Comparison of ENCODE assay signal across 9 cellular contexts in genomic region chr14:60166144-60166543, GRCh38. TPM values are rescaled to one million over a fixed set of nuclear protein-coding genes. Genes with fewer than 3 reads are reported as not detected.
DNase-seq lines count a peak whose midpoint lies in the region; ATAC-seq and TF ChIP-seq lines count a peak whose summit lies in the region.
"Had no signal": no experiment of that assay in that cellular context is flagged by ENCODE, and none has a peak within 500 bp of the region (broad histone marks: within the 10 kb centered on the region; RNA-seq: fewer than 3 reads in every experiment).

No MANE protein-coding gene starts in this region.

- no peak overlapping the region for H3K4me3 ChIP-seq in transverse colon

- peaks cover 29% of the 10 kb centered on the region for H3K4me1 Mint-ChIP-seq in activated naive CD4-positive, alpha-beta T cell treated with anti-CD3 and anti-CD28 coated beads, Interleukin-2, amount 10 ng/mL, durations not matched to agents 7 days and 5 days
- H3K4me1 Mint-ChIP-seq in activated naive CD8-positive, alpha-beta T cell treated with anti-CD3 and anti-CD28 coated beads, Interleukin-2, amount 10 ng/mL, durations not matched to agents 7 days and 5 days: peaks cover 33% of the 10 kb centered on the region
- H3K4me1 Mint-ChIP-seq in naive B cell: peaks cover 26 to 37% (median 35%) of the 10 kb centered on the region in 3 donors

- intact Hi-C loops in transverse colon (cut with DNase I; ENCODE audit: low total_unique reads): loop anchor here (10.0 kb wide), 1 partner anchor 71 kb away; the partner anchor contains the start of gene PCNX4

- H3K36me3 Mint-ChIP-seq in activated naive CD4-positive, alpha-beta T cell treated with anti-CD3 and anti-CD28 coated beads, Interleukin-2, amount 10 ng/mL, durations not matched to agents 7 days and 5 days: peaks cover 9% of the 10 kb centered on the region
- peaks cover 14% of the 10 kb centered on the region for H3K36me3 Mint-ChIP-seq in activated naive CD8-positive, alpha-beta T cell treated with anti-CD3 and anti-CD28 coated beads, Interleukin-2, amount 10 ng/mL, durations not matched to agents 7 days and 5 days
- H3K36me3 Mint-ChIP-seq in naive B cell: no peaks in the 10 kb centered on the region

- no peak for TF ChIP-seq POLR2A in transverse colon (IDR thresholded peaks at IDR 0.05)

- peak overlapping the region; percentile 95 for H3K4me3 Mint-ChIP-seq in activated naive CD4-positive, alpha-beta T cell treated with anti-CD3 and anti-CD28 coated beads, Interleukin-2, amount 10 ng/mL, durations not matched to agents 7 days and 5 days
- peak overlapping the region; percentile 69 for H3K4me3 Mint-ChIP-seq in activated naive CD8-positive, alpha-beta T cell treated with anti-CD3 and anti-CD28 coated beads, Interleukin-2, amount 10 ng/mL, durations not matched to agents 7 days and 5 days
- peak overlapping the region; percentile 86 to 99 (median 95) for H3K4me3 Mint-ChIP-seq in naive B cell

- peaks cover 5% of the 10 kb centered on the region for H3K27me3 Mint-ChIP-seq in activated naive CD4-positive, alpha-beta T cell treated with anti-CD3 and anti-CD28 coated beads, Interleukin-2, amount 10 ng/mL, durations not matched to agents 7 days and 5 days
- peaks cover 3% of the 10 kb centered on the region for H3K27me3 Mint-ChIP-seq in activated naive CD8-positive, alpha-beta T cell treated with anti-CD3 and anti-CD28 coated beads, Interleukin-2, amount 10 ng/mL, durations not matched to agents 7 days and 5 days
- H3K27me3 Mint-ChIP-seq in naive B cell: no peaks in the 10 kb centered on the region

- H3K27ac Mint-ChIP-seq in activated naive CD4-positive, alpha-beta T cell treated with anti-CD3 and anti-CD28 coated beads, Interleukin-2, amount 10 ng/mL, durations not matched to agents 7 days and 5 days: peak overlapping the region; percentile 81
- peak overlapping the region; percentile 81 for H3K27ac Mint-ChIP-seq in activated naive CD8-positive, alpha-beta T cell treated with anti-CD3 and anti-CD28 coated beads, Interleukin-2, amount 10 ng/mL, durations not matched to agents 7 days and 5 days
- peak overlapping the region; percentile 93 to 99 (median 96) for H3K27ac Mint-ChIP-seq in naive B cell

- WGBS in transverse colon (ENCODE audit: low coverage in 1 of 2), 2 donors: 50 to 62% methylated on average over 3 of the region's 3 CpGs

- H3K4me1 ChIP-seq in transverse colon: peaks cover 5 to 25% (median 7%) of the 10 kb centered on the region in 4 donors

- no peak for DNase-seq in activated naive CD4-positive, alpha-beta T cell treated with anti-CD3 and anti-CD28 coated beads, Interleukin-2, amount 10 ng/mL, durations not matched to agents 7 days and 5 days
- DNase-seq in activated naive CD4-positive, alpha-beta T cell treated with anti-CD3 and anti-CD28 coated beads, Interleukin-2, amount 50 U/mL, for 16 hours: no peak
- DNase-seq in activated naive CD8-positive, alpha-beta T cell treated with anti-CD3 and anti-CD28 coated beads, Interleukin-2, amount 10 ng/mL, durations not matched to agents 7 days and 5 days: no peak
- DNase-seq in naive B cell (no peak), transverse colon (no peak), A172 (ENCODE audit: low spot score) (no peak), RPMI8226 (no peak), UCSD-AML1 (lab: John Stamatoyannopoulos, UW; ENCODE audit: unreplicated experiment) (no peak)
- DNase-seq: activated gamma-delta T cell had no signal

- H3K9me3 Mint-ChIP-seq in activated naive CD4-positive, alpha-beta T cell treated with anti-CD3 and anti-CD28 coated beads, Interleukin-2, amount 10 ng/mL, durations not matched to agents 7 days and 5 days: no peaks in the 10 kb centered on the region
- H3K9me3 Mint-ChIP-seq in activated naive CD8-positive, alpha-beta T cell treated with anti-CD3 and anti-CD28 coated beads, Interleukin-2, amount 10 ng/mL, durations not matched to agents 7 days and 5 days: no peaks in the 10 kb centered on the region
- H3K9me3 Mint-ChIP-seq in naive B cell: no peaks in the 10 kb centered on the region

- peak overlapping the region; percentile 90 to 96 (median 94) for H3K27ac ChIP-seq in transverse colon

- no peaks in the 10 kb centered on the region for H3K27me3 ChIP-seq in transverse colon

- POLR2A ChIA-PET in activated naive CD8-positive, alpha-beta T cell treated with anti-CD3 and anti-CD28 coated beads, Interleukin-2, amount 10 ng/mL, durations not matched to agents 7 days and 5 days (lab: Charles Lee): interaction anchor here (1.4 to 5.7 kb wide), 7 partner anchors 13 to 201 kb away, joined by 4 to 37 read pairs (median 13); partner anchors contain the start of genes PCNX4 and PPM1A

- no peak for TF ChIP-seq CTCF in transverse colon (IDR thresholded peaks at IDR 0.05)

- H3K9me3 ChIP-seq in transverse colon: no peaks in the 10 kb centered on the region

- no peak for ATAC-seq in activated naive CD8-positive, alpha-beta T cell treated with anti-CD3 and anti-CD28 coated beads, Interleukin-2, amount 10 ng/mL, durations not matched to agents 7 days and 5 days (ENCODE audit: low read depth)
- no peak for ATAC-seq in naive B cell (ENCODE audit: low read depth in 2 of 2)

- no peaks in the 10 kb centered on the region for H3K36me3 ChIP-seq in transverse colon

- CTCF ChIA-PET in activated naive CD4-positive, alpha-beta T cell treated with anti-CD3 and anti-CD28 coated beads, Interleukin-2, amount 10 ng/mL, durations not matched to agents 7 days and 5 days (lab: Charles Lee): interaction anchor here (0.7 to 3.1 kb wide), 10 partner anchors 12 to 590 kb away, joined by 3 to 21 read pairs (median 4); partner anchors contain the start of gene CCDC175

- TF ChIP-seq EP300 in transverse colon (IDR thresholded peaks at IDR 0.05; ENCODE audit: low read depth): no peak

- in situ Hi-C loops in transverse colon (cut with MboI; ENCODE audit: low pct_ligation_motif_present in 1 of 4, low pct_unique_long_range_greater_than_20kb in 1 of 4, low sequenced_read_pairs in 3 of 4): loop anchor here in 1 of 4 donors (10.0 kb wide), 1 partner anchor 81 kb away; no protein-coding TSS in a partner anchor

RNA-seq across cellular contexts. Expression of gene DHRS7, which starts 0.9 kb away (rescaled TPM):
- total RNA-seq in activated naive CD8-positive, alpha-beta T cell treated with anti-CD3 and anti-CD28 coated beads, Interleukin-2, amount 10 ng/mL, durations not matched to agents 7 days and 5 days: 10 to 100 TPM; 69.3 to 73.0 TPM
- 100 to 1,000 TPM; 111 to 186 (median 139) TPM for polyA plus RNA-seq in naive B cell (ENCODE audit: low read depth in 6 of 6)
- 100 to 1,000 TPM in 2 of 4 donors, 10 to 100 TPM in 2; 22.4 to 154 (median 82.8) TPM for total RNA-seq in transverse colon
- 62.7 and 69.9 TPM in 2 replicates for total RNA-seq in A172 (2014; rRNA removed; shearing (Covaris generic))
